ENCODE assay signal across 13 cellular contexts in genomic region chr1:55049914-55050278, GRCh38. TPM values are rescaled to one million over a fixed set of nuclear protein-coding genes. Genes with fewer than 3 reads are reported as not detected.
DNase-seq lines count a peak whose midpoint lies in the region; ATAC-seq and TF ChIP-seq lines count a peak whose summit lies in the region.
"Had no signal": no experiment of that assay in that cellular context is flagged by ENCODE, and none has a peak within 500 bp of the region (broad histone marks: within the 10 kb centered on the region; RNA-seq: fewer than 3 reads in every experiment).

No MANE protein-coding gene starts in this region.

- ATAC-seq in left lobe of liver = peak; percentile 36
- ATAC-seq in GM19035 (IDR thresholded peaks at IDR 0.05; ENCODE audit: unreplicated experiment) = no peak

- H3K27ac Mint-ChIP-seq in activated naive CD4-positive, alpha-beta T cell treated with anti-CD3 and anti-CD28 coated beads for 36 hours = no peak overlapping the region

- DNase-seq in DMS 273 (lab: John Stamatoyannopoulos, UW; ENCODE audit: unreplicated experiment) (peak; percentile 97), NCI-H446 treated with DMSO at 0.1 percent for 48 hours (lab: John Stamatoyannopoulos, UW) (peak; percentile 80), choroid plexus epithelial cell (ENCODE audit: low read depth) (peak; percentile 80), left lobe of liver (ENCODE audit: low spot score) (peak; percentile 88), retina (no peak), DMS79 (lab: John Stamatoyannopoulos, UW) (no peak)
- DNase-seq in activated naive CD4-positive, alpha-beta T cell treated with anti-CD3 and anti-CD28 coated beads for 36 hours = no peak
- DNase-seq: DND-41; islet precursor cell; NCI-H1417; stimulated activated CD4-positive, alpha-beta T cell treated with anti-CD3 and anti-CD28 coated beads, Interleukin-4, amount 100 ng/mL, for 1 hour; SW 1271 had no signal

- CTCF ChIA-PET in activated naive CD4-positive, alpha-beta T cell treated with anti-CD3 and anti-CD28 coated beads for 36 hours (lab: Charles Lee) = no interaction called here

- TF ChIP-seq CTCF in choroid plexus epithelial cell (conservative IDR thresholded peaks at IDR 0.05; ENCODE audit: low read depth, low read length) = no peak

- H3K36me3 Mint-ChIP-seq in activated naive CD4-positive, alpha-beta T cell treated with anti-CD3 and anti-CD28 coated beads for 36 hours (ENCODE audit: low read depth) = no peaks in the 10 kb centered on the region

- intact Hi-C loops in activated naive CD4-positive, alpha-beta T cell treated with anti-CD3 and anti-CD28 coated beads for 36 hours (cut with micrococcal nuclease) = no loop called here

- H3K4me1 Mint-ChIP-seq in activated naive CD4-positive, alpha-beta T cell treated with anti-CD3 and anti-CD28 coated beads for 36 hours (ENCODE audit: low read depth) = no peaks in the 10 kb centered on the region

- H3K4me3 Mint-ChIP-seq in activated naive CD4-positive, alpha-beta T cell treated with anti-CD3 and anti-CD28 coated beads for 36 hours = no peak overlapping the region

- no peaks in the 10 kb centered on the region for H3K9me3 Mint-ChIP-seq in activated naive CD4-positive, alpha-beta T cell treated with anti-CD3 and anti-CD28 coated beads for 36 hours

- no peak overlapping the region for H3K4me3 ChIP-seq in choroid plexus epithelial cell (ENCODE audit: low read depth, low read length)

- H3K27me3 Mint-ChIP-seq in activated naive CD4-positive, alpha-beta T cell treated with anti-CD3 and anti-CD28 coated beads for 36 hours (ENCODE audit: low read depth) = no peaks in the 10 kb centered on the region

RNA-seq across cellular contexts. Expression of gene PCSK9, which starts 10.5 kb away (rescaled TPM):
- 31.6 TPM for total RNA-seq in left lobe of liver
- total RNA-seq in activated naive CD4-positive, alpha-beta T cell treated with anti-CD3 and anti-CD28 coated beads for 36 hours = not detected

RNA-seq across cellular contexts. Expression of gene BSND, which starts 51.2 kb away (rescaled TPM):
- total RNA-seq in left lobe of liver = not detected
- not detected for total RNA-seq in activated naive CD4-positive, alpha-beta T cell treated with anti-CD3 and anti-CD28 coated beads for 36 hours

Comparison
In these comparisons a context has a peak if more than half of its experiments do, and no peak if none do; other contexts are left out.
1. DNase-seq: peak in DMS 273 (single experiment), NCI-H446 treated with DMSO at 0.1 percent for 48 hours (single experiment), choroid plexus epithelial cell (single experiment) and left lobe of liver (single experiment); none in retina (single experiment), DMS79 (single experiment) and activated naive CD4-positive, alpha-beta T cell treated with anti-CD3 and anti-CD28 coated beads for 36 hours (single experiment).
2. RNA of gene PCSK9, which starts 10.5 kb away (total RNA-seq): 31.6 TPM in left lobe of liver (single experiment); not detected in activated naive CD4-positive, alpha-beta T cell treated with anti-CD3 and anti-CD28 coated beads for 36 hours; every median in the first group is over 10 times any median in the second.